ENCODE assay signal across 13 cellular contexts in the genomic region with DNA sequence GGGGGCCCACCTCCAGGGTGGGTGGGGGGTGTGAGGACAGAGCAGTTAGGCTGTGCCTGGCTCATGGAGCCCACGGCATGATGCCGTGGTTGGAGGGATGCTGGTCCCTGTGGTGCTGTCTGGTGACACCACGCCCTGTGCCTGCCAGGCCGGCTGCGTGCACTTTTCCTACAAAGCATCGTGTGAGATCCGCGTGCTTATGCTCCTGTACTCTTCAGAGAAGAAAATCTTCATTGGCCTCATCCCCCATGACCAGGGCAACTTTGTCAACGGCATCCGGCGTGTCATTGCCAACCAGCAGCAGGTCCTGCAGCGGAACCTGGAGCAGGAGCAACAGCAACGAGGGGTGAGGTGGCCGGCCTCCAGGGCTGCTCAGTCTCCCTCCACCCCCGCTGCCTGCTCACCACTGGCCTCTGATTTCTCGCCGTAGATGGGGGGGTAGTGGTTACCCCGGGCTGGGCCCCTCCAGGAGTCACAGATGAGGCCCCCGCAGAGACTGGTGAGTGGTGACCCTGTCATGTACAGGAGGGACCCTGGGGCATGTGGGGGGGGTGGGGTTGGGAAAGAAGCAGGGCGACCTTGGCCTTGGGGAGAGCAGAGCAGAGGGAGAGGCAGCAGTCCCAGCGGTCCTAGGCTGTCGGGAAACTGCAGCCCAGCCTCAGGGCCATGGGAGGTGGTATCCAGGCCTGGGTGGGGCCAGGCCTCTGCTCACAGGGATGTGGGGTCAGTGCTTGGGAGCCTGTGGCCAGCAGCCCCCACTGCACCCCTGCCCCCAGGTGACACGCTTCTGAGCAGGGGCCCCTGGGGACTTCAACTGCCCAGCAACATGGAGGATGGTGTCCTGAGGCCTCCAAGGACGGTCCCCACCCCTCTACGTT. TPM values are rescaled to one million over a fixed set of nuclear protein-coding genes. Genes with fewer than 3 reads are reported as not detected.
DNase-seq lines count a peak whose midpoint lies in the region; TF ChIP-seq lines count a peak whose summit lies in the region.
"Had no signal": no experiment of that assay in that cellular context is flagged by ENCODE, and none has a peak within 500 bp of the region (broad histone marks: within the 10 kb centered on the region; RNA-seq: fewer than 3 reads in every experiment).

No MANE protein-coding gene starts in this region.

- H3K36me3 ChIP-seq in iPS-15b (ENCODE audit: control insufficient read depth, insufficient read depth, low read length) (peaks cover 84% of the 10 kb centered on the region), spleen (peaks cover 4 to 100% (median 94%) of the 10 kb centered on the region in 6 donors)

- WGBS in spleen, 5 donors, result 79 to 85% (median 83%) methylated on average over 16 to 25 of the region's 25 CpGs

- H3K27me3 ChIP-seq in iPS-15b (ENCODE audit: control insufficient read depth, insufficient read depth, low read length) (no peaks in the 10 kb centered on the region), spleen (replicated peaks in 1 of 7) (no peaks in the 10 kb centered on the region)
- H3K27me3 ChIP-seq: transverse colon had no signal

- no peak overlapping the region for H3K4me3 ChIP-seq in iPS-15b (ENCODE audit: low read depth, low read length)
- H3K4me3 ChIP-seq in spleen, result peak overlapping the region in 1 of 8 donors; percentile 42
- H3K4me3 ChIP-seq: transverse colon had no signal

- POLR2A ChIA-PET in RWPE1 (lab: Yijun Ruan, JAX; ENCODE audit: low non-redundant PET), result no interaction called here

- no peaks in the 10 kb centered on the region for H3K9me3 ChIP-seq in iPS-15b (ENCODE audit: control insufficient read depth, insufficient read depth, low read length)
- no peaks in the 10 kb centered on the region for H3K9me3 ChIP-seq in spleen
- H3K9me3 ChIP-seq: transverse colon had no signal

- H3K4me1 ChIP-seq in iPS-15b (ENCODE audit: control insufficient read depth, insufficient read depth, low read length) (peaks cover 3% of the 10 kb centered on the region), spleen (peaks cover 3 to 83% (median 35%) of the 10 kb centered on the region in 6 donors)

- no peak for TF ChIP-seq POLR2A in spleen (IDR thresholded peaks at IDR 0.05)

- CTCF ChIA-PET in RWPE1 (lab: Yijun Ruan, JAX), result no interaction called here

- intact Hi-C loops in spleen (cut with DNase I; ENCODE audit: low total_unique reads), result no loop called here

- TF ChIP-seq CTCF in RWPE1 (conservative IDR thresholded peaks at IDR 0.05; ENCODE audit: low read depth), result no peak
- no peak for TF ChIP-seq CTCF in spleen (IDR thresholded peaks at IDR 0.05 in 8 of 11, conservative IDR thresholded peaks at IDR 0.05 in 3 of 11)

- H3K27ac ChIP-seq in RWPE1 (peak overlapping the region; percentile 71), spleen (peak overlapping the region in 7 of 8 donors; percentile 42 to 87 (median 80)), caudate nucleus (ENCODE audit: low read depth, low read length) (no peak overlapping the region)

- H3K9ac ChIP-seq in iPS-15b (ENCODE audit: low read depth, low read length), result peak overlapping the region; percentile 24

- DNase-seq in DMS53 (lab: John Stamatoyannopoulos, UW) (peak; percentile 16), DMS53 treated with DMSO at 0.1 percent for 48 hours (lab: John Stamatoyannopoulos, UW; ENCODE audit: unreplicated experiment) (no peak), RWPE1 (ENCODE audit: low spot score) (no peak), spleen (no peak), caudate nucleus (lab: John Stamatoyannopoulos, UW) (no peak), NCI-H446 (lab: John Stamatoyannopoulos, UW) (no peak), activated T-cell treated with anti-CD3 and anti-CD28 coated beads for 4 hours (no peak)
- DNase-seq: activated CD8-positive, alpha-beta memory T cell treated with anti-CD3 and anti-CD28 coated beads, Interleukin-2, amount 50 U/mL, for 4 hours; DMS79; NCI-H1048; NCI-H510A treated with DMSO at 0.1 percent for 48 hours had no signal

RNA-seq across cellular contexts. Expression of a gene that starts 7.3 kb away (rescaled TPM):
- total RNA-seq in spleen, result 100 to 1,000 TPM in 5 of 7 donors, 10 to 100 TPM in 2; 80.9 to 203 (median 111) TPM
- 100 to 1,000 TPM in 1 of 3 donors, 10 to 100 TPM in 2; 36.6 to 135 (median 66.2) TPM for polyA plus RNA-seq in spleen

RNA-seq across cellular contexts. Expression of a gene that starts 9.1 kb away (rescaled TPM):
- 100 to 1,000 TPM in 3 of 7 donors, 10 to 100 TPM in 4; 69.6 to 127 (median 98.4) TPM for total RNA-seq in spleen
- polyA plus RNA-seq in spleen, result 100 to 1,000 TPM in 1 of 3 donors, 10 to 100 TPM in 2; 61.4 to 120 (median 70.9) TPM

RNA-seq across cellular contexts. Expression of a gene that starts 17.1 kb away (rescaled TPM):
- total RNA-seq in spleen, result 10 to 100 TPM in 6 of 7 donors, 1 to 10 TPM in 1; 8.7 to 27.8 (median 20.1) TPM
- polyA plus RNA-seq in spleen, result 10 to 100 TPM; 11.6 to 24.8 (median 13.9) TPM

RNA-seq across cellular contexts. Expression of a gene that starts 17.4 kb away (rescaled TPM):
- total RNA-seq in spleen, result 10 to 100 TPM; 26.8 to 53.5 (median 38.2) TPM
- polyA plus RNA-seq in spleen, result 10 to 100 TPM; 20.8 to 39.8 (median 34.9) TPM

RNA-seq across cellular contexts. Expression of a gene that starts 36.6 kb away (rescaled TPM):
- total RNA-seq in spleen, result 10 to 100 TPM in 1 of 7 donors, 1 to 10 TPM in 6; 1.1 to 20.2 (median 2.8) TPM
- polyA plus RNA-seq in spleen, result 1 to 10 TPM; 3.9 to 9.3 (median 6.4) TPM
